8 cellular contexts compared by ENCODE assay signal in genomic region chr21:43503075-43503750, GRCh38.
DNase-seq lines count a peak whose midpoint lies in the region; ATAC-seq, FAIRE-seq and TF ChIP-seq lines count a peak whose summit lies in the region.
"Not testable (repeated sequence)": the region's sequence is repeated elsewhere in the genome, so short reads cannot be mapped to it uniquely, and the experiment has no call there.

No MANE protein-coding gene starts in this region.

- CTCF ChIA-PET in A549 (lab: Yijun Ruan, JAX); PC-3 (lab: Charles Lee); GM12878 (lab: Yijun Ruan, JAX): not testable (repeated sequence)

- WGBS in A549 (ENCODE audit: missing lambda C conversion rate) = no CpG with 5 or more reads among the region's 15 CpGs
- WGBS in GM12878 (ENCODE audit: insufficient coverage, insufficient replicate concordance, low lambda C conversion rate, missing lambda C conversion rate) = no CpG with 5 or more reads among the region's 15 CpGs

- not testable (repeated sequence) for H3K9me2 ChIP-seq in PC-3 (replicated peaks; ENCODE audit: low read length)

- not testable (repeated sequence) for H3K27ac Mint-ChIP-seq in memory B cell

- POLR2A ChIA-PET in A549 (lab: Yijun Ruan, JAX); PC-3 (lab: Charles Lee; ENCODE audit: unreplicated experiment); GM12878 (lab: Charles Lee): not testable (repeated sequence)

- not testable (repeated sequence) for H3K9me3 ChIP-seq in A549; PC-3 (ENCODE audit: low read length); GM12878 (replicated peaks; ENCODE audit: control insufficient read depth, insufficient read depth, low read length)

- not testable (repeated sequence) for H3K4me1 Mint-ChIP-seq in memory B cell

- H4K20me1 ChIP-seq in PC-3 (ENCODE audit: low read length); GM12878 (ENCODE audit: control insufficient read depth, insufficient read depth): not testable (repeated sequence)

- RAD21 ChIA-PET in GM12878 (lab: Charles Lee; ENCODE audit: unreplicated experiment) = not testable (repeated sequence)

- not testable (repeated sequence) for H3K79me2 ChIP-seq in PC-3 (ENCODE audit: low read length); GM12878 (ENCODE audit: control insufficient read depth, insufficient read depth, low read length)

- not testable (repeated sequence) for FAIRE-seq in A549 (lab: Jason Lieb, UNC); GM12878 (lab: Jason Lieb, UNC)
- peak; percentile 63 for FAIRE-seq in urothelium cell line (lab: Jason Lieb, UNC)

- H2AFZ ChIP-seq in PC-3 (ENCODE audit: low read length); GM12878 (ENCODE audit: control insufficient read depth, low read depth, low read length): not testable (repeated sequence)

- in situ Hi-C loops in GM12878 (cut with MboI) = not testable (repeated sequence)

- not testable (repeated sequence) for TF ChIP-seq RAD21 in A549 (conservative IDR thresholded peaks at IDR 0.05 in 1 of 2, IDR thresholded peaks at IDR 0.05 in 1 of 2); GM12878 (IDR thresholded peaks at IDR 0.05; ENCODE audit: insufficient read depth, low read depth, low read length)

- intact Hi-C loops in PC-3 (cut with micrococcal nuclease); GM12878 (cut with micrococcal nuclease; ENCODE audit: unreplicated experiment); Right ventricle myocardium inferior (cut with DNase I); sciatic nerve (cut with DNase I): not testable (repeated sequence)

- not testable (repeated sequence) for H3K9ac ChIP-seq in PC-3 (ENCODE audit: low read length); GM12878 (ENCODE audit: control insufficient read depth, insufficient read depth, low read length)

- not testable (repeated sequence) for TF ChIP-seq POLR2A in A549 (IDR thresholded peaks at IDR 0.05; ENCODE audit: low read length); GM12878 (IDR thresholded peaks at IDR 0.05; ENCODE audit: low read depth, low read length)

- SMC1A ChIA-PET in GM12878 (lab: Charles Lee; ENCODE audit: uncharacterized antibody, unreplicated experiment) = not testable (repeated sequence)

- not testable (repeated sequence) for H3K4me2 ChIP-seq in A549; PC-3 (ENCODE audit: low read length); GM12878 (ENCODE audit: control insufficient read depth, insufficient read depth)

- DNase-seq in A549 (ENCODE audit: low read depth in 1 of 2, low spot score in 1 of 2); PC-3; GM12878 (ENCODE audit: low read depth, low spot score); Right ventricle myocardium inferior (ENCODE audit: missing footprints); left lobe of liver (ENCODE audit: low spot score); memory B cell (ENCODE audit: low spot score in 2 of 2); sciatic nerve (ENCODE audit: low spot score); urothelium cell line (ENCODE audit: low spot score): not testable (repeated sequence)

- not testable (repeated sequence) for H3F3A ChIP-seq in PC-3 (ENCODE audit: low read length, unreplicated experiment)

- not testable (repeated sequence) for BruUV-seq in PC-3 (replicated peaks; lab: Mats Ljungman, UMichigan); GM12878 (replicated peaks; lab: Mats Ljungman, UMichigan)

- not testable (repeated sequence) for H3K27ac ChIP-seq in A549; PC-3 (ENCODE audit: low read length); GM12878 (ENCODE audit: control insufficient read depth, insufficient read depth)

- H3K36me3 ChIP-seq in PC-3 (ENCODE audit: low read depth, low read length); GM12878 (ENCODE audit: control insufficient read depth in 2 of 2, insufficient read depth in 2 of 2, low read length in 1 of 2): not testable (repeated sequence)

- not testable (repeated sequence) for H3K27me3 ChIP-seq in PC-3 (ENCODE audit: low read length); GM12878 (replicated peaks in 1 of 2; ENCODE audit: control insufficient read depth in 2 of 2, insufficient read depth in 2 of 2, low read length in 1 of 2)

- not testable (repeated sequence) for H3K36me3 Mint-ChIP-seq in memory B cell

- not testable (repeated sequence) for TF ChIP-seq EP300 in A549 (IDR thresholded peaks at IDR 0.05); GM12878 (IDR thresholded peaks at IDR 0.05; ENCODE audit: borderline replicate concordance in 1 of 2, control insufficient read depth in 1 of 2, low read depth in 2 of 2, low read length in 2 of 2)

- not testable (repeated sequence) for H3K4me3 ChIP-seq in A549; PC-3 (ENCODE audit: low read length); GM12878

- H3K4me3 Mint-ChIP-seq in memory B cell = not testable (repeated sequence)

- not testable (repeated sequence) for H3K27me3 Mint-ChIP-seq in memory B cell

- ATAC-seq in A549 (peak; percentile 74 to 80), PC-3 (peak; percentile 69), GM12878 (peak; percentile 90), Right ventricle myocardium inferior (peak; percentile 38), left lobe of liver (peak; percentile 83), memory B cell (ENCODE audit: low read depth) (peak; percentile 84), sciatic nerve (peak; percentile 49)

- not testable (repeated sequence) for TF ChIP-seq CTCF in A549 (IDR thresholded peaks at IDR 0.05); PC-3 (conservative IDR thresholded peaks at IDR 0.05; ENCODE audit: low read depth, low read length); GM12878 (IDR thresholded peaks at IDR 0.05 in 2 of 3, conservative IDR thresholded peaks at IDR 0.05 in 1 of 3; ENCODE audit: control insufficient read depth in 2 of 3, extremely low read depth in 1 of 3, insufficient read depth in 1 of 3, low read depth in 3 of 3, low read length in 3 of 3)

- H3K4me1 ChIP-seq in A549; PC-3 (ENCODE audit: insufficient read depth, low read length); GM12878 (ENCODE audit: control insufficient read depth, insufficient read depth, low read length): not testable (repeated sequence)

- not testable (repeated sequence) for H3K9me3 Mint-ChIP-seq in memory B cell

Comparison
In these comparisons a context has a peak if more than half of its experiments do, and no peak if none do; other contexts are left out.
1. ATAC-seq: peak in every context shown above with its lines; median percentile 90 in GM12878; 84 in memory B cell; 83 in left lobe of liver; 77 in A549; 69 in PC-3; 49 in sciatic nerve; 38 in Right ventricle myocardium inferior.